13 cellular contexts compared by ENCODE assay signal in genomic region chr12:40313928-40314327, GRCh38.
A peak's percentile ranks its signal among the peaks of the same experiment; 100 is the strongest.
DNase-seq lines count a peak whose midpoint lies in the region; ATAC-seq and TF ChIP-seq lines count a peak whose summit lies in the region.
"Had no signal": no experiment of that assay in that cellular context is flagged by ENCODE, and none has a peak within 500 bp of the region (broad histone marks: within the 10 kb centered on the region; RNA-seq: fewer than 3 reads in every experiment).

No MANE protein-coding gene starts in this region.

- no peak for TF ChIP-seq POLR2A in testis (IDR thresholded peaks at IDR 0.05)

- no peaks in the 10 kb centered on the region for H4K20me1 ChIP-seq in SU-DHL-6 (ENCODE audit: low read depth, low read length)

- H3K36me3 ChIP-seq in SU-DHL-6 (ENCODE audit: low read length) (no peaks in the 10 kb centered on the region; the same call in 1 of the 2 replicates), testis (ENCODE audit: low read depth, missing control alignments) (no peaks in the 10 kb centered on the region)
- H3K36me3 ChIP-seq: right atrium auricular region had no signal

- no peaks in the 10 kb centered on the region for H3K9me2 ChIP-seq in SU-DHL-6 (replicated peaks; ENCODE audit: insufficient read depth, low read length)

- peak; percentile 77 for ATAC-seq in GM18508 (IDR thresholded peaks at IDR 0.05; ENCODE audit: insufficient read depth, unreplicated experiment)
- peak; percentile 79 for ATAC-seq in GM21528 (IDR thresholded peaks at IDR 0.05; ENCODE audit: low FRiP score, unreplicated experiment)
- ATAC-seq in HG03103 (IDR thresholded peaks at IDR 0.05; ENCODE audit: low read depth, unreplicated experiment) = peak; percentile 79

- H3K27me3 ChIP-seq in SU-DHL-6 (ENCODE audit: low read length) = no peaks in the 10 kb centered on the region
- H3K27me3 ChIP-seq in testis = no peaks in the 10 kb centered on the region
- H3K27me3 ChIP-seq: right atrium auricular region had no signal

- H3K9ac ChIP-seq in SU-DHL-6 (ENCODE audit: low read length) = no peak overlapping the region

- H2AFZ ChIP-seq in SU-DHL-6 (ENCODE audit: low read depth, low read length, severe bottlenecking) = peak overlapping the region; percentile 39

- H3K27ac ChIP-seq in SU-DHL-6 (ENCODE audit: low read depth, low read length) (no peak overlapping the region), testis (no peak overlapping the region)
- H3K27ac ChIP-seq: C4-2B, right atrium auricular region had no signal

- intact Hi-C loops in testis (cut with DNase I; ENCODE audit: low total_unique reads) = no loop called here

- H3K4me3 ChIP-seq in SU-DHL-6 (ENCODE audit: insufficient read depth, low read length, poor library complexity, severe bottlenecking) (no peak overlapping the region), testis (no peak overlapping the region)
- H3K4me3 ChIP-seq: right atrium auricular region had no signal

- H3F3A ChIP-seq in SU-DHL-6 (ENCODE audit: insufficient read depth) = no peaks in the 10 kb centered on the region; the same call in 1 of the 2 replicates

- TF ChIP-seq CTCF in SU-DHL-6 (IDR thresholded peaks at IDR 0.05; ENCODE audit: insufficient read depth, low read length, poor library complexity, severe bottlenecking) (no peak), testis (IDR thresholded peaks at IDR 0.05) (no peak)

- H3K9me3 ChIP-seq in SU-DHL-6 (ENCODE audit: insufficient read depth, low read length) (no peaks in the 10 kb centered on the region), testis (no peaks in the 10 kb centered on the region)
- H3K9me3 ChIP-seq: right atrium auricular region had no signal

- no peaks in the 10 kb centered on the region for H3K79me2 ChIP-seq in SU-DHL-6 (ENCODE audit: insufficient read depth, low read length)

- DNase-seq in testis = no peak
- DNase-seq in NCI-H187 (lab: John Stamatoyannopoulos, UW) = no peak
- DNase-seq in H4 (ENCODE audit: low spot score) = no peak
- no peak for DNase-seq in stimulated activated CD4-positive, alpha-beta T cell treated with anti-CD3 and anti-CD28 coated beads, Interleukin-15, amount 100 ng/mL, for 24 hours
- DNase-seq: aorta, hippocampal formation, NCI-H1048 had no signal

- H3K4me1 ChIP-seq in testis = no peaks in the 10 kb centered on the region
- H3K4me1 ChIP-seq: right atrium auricular region had no signal

- no peak overlapping the region for H3K4me2 ChIP-seq in SU-DHL-6 (ENCODE audit: low read depth, low read length, poor library complexity, severe bottlenecking)

- WGBS in testis, 2 donors = 93 to 95% methylated on average over 10 of the region's 10 CpGs
